8 cellular contexts compared by ENCODE assay signal in the genomic region with DNA sequence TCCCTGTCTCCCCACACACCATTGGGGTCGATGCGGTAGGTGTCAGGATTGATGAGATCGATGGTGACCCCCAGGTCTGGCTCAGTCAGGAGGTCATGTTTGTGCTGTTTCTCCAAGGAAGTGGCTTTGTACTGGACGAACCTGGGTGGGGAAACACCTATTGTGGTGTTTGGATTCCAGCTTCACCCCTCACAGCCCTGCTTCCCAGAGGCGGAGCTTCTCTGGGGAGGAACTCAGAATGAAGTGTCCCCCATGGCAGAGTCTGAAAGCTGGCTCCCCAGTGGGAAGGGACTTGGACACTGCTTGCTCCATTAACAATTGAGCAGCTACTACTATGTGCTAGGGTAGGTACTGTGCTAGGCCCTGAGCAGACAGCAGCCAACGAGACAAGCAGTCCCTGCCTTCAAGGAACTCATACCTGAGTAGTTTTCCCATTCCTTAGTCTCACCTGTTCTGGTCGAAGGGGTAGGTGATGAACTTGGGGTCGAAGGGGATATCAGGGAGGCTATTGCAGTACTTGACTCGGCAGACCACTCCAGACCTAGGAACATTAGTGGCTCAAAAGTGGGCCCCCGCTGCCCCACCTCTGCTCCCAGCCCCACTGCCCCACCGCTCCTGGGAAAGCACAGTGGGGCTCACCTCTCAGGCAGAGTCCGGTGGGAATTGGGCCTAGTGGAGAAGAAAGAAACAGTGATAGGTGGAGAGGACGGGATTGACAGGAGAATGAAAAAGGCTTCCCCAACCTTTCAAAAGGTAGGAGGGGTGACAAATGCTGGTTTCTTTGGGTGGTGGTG. TPM values are rescaled to one million over a fixed set of nuclear protein-coding genes. Genes with fewer than 3 reads are reported as not detected.
A peak's percentile ranks its signal among the peaks of the same experiment; 100 is the strongest.
DNase-seq lines count a peak whose midpoint lies in the region; ATAC-seq and TF ChIP-seq lines count a peak whose summit lies in the region.

No MANE protein-coding gene starts in this region.

- H3K27ac ChIP-seq in SK-N-MC, result no peak overlapping the region
- H3K27ac ChIP-seq in gastrocnemius medialis, result peak overlapping the region; percentile 92 to 99 (median 97)

- no peak for ATAC-seq in gastrocnemius medialis

- TF ChIP-seq CTCF in fibroblast of mammary gland (conservative IDR thresholded peaks at IDR 0.05; ENCODE audit: control insufficient read depth, insufficient read depth, low read depth, low read length), result no peak
- no peak for TF ChIP-seq CTCF in gastrocnemius medialis (IDR thresholded peaks at IDR 0.05 in 4 of 5, conservative IDR thresholded peaks at IDR 0.05 in 1 of 5)

- TF ChIP-seq POLR2A in gastrocnemius medialis (IDR thresholded peaks at IDR 0.05), result no peak

- H3K36me3 ChIP-seq in H7 (replicated peaks; ENCODE audit: control insufficient read depth, insufficient read depth, low read length) (peaks cover 21% of the 10 kb centered on the region), SK-N-MC (ENCODE audit: insufficient read depth, low read length) (peaks cover 45% of the 10 kb centered on the region), gastrocnemius medialis (peaks cover 0 to 61% of the 10 kb centered on the region in 2 donors)

- peak overlapping the region; percentile 97 for H3K9ac ChIP-seq in SK-N-MC (ENCODE audit: insufficient read length)

- in situ Hi-C loops in gastrocnemius medialis (cut with MboI; ENCODE audit: low sequenced_read_pairs in 4 of 4), result loop anchor here in 1 of 4 donors (10.0 kb wide), 1 partner anchor 45 kb away; the partner anchor contains the start of gene SAMD4B

- H3K9me3 ChIP-seq in SK-N-MC (ENCODE audit: low read depth, low read length), result no peaks in the 10 kb centered on the region
- H3K9me3 ChIP-seq in gastrocnemius medialis, result no peaks in the 10 kb centered on the region

- intact Hi-C loops in gastrocnemius medialis (cut with DNase I; ENCODE audit: low total_unique reads), result loop anchor here (1.0 to 10.0 kb wide), 3 partner anchors 42 to 855 kb away; partner anchors contain the start of gene SUPT5H

- H3K27me3 ChIP-seq in H7 (ENCODE audit: control insufficient read depth, insufficient read depth, low read length) (no peaks in the 10 kb centered on the region), gastrocnemius medialis (no peaks in the 10 kb centered on the region)

- H3K4me3 ChIP-seq in H7 (ENCODE audit: insufficient read depth, low read depth, low read length) (peak overlapping the region; percentile 76), SK-N-MC (peak overlapping the region; percentile 96), fibroblast of mammary gland (ENCODE audit: control insufficient read depth, low read depth, low read length) (peak overlapping the region; percentile 83), gastrocnemius medialis (peak overlapping the region; percentile 62 to 94 (median 88))

- no peak for DNase-seq in H7
- no peak for DNase-seq in SK-N-MC (ENCODE audit: low read depth, low spot score)
- DNase-seq in fibroblast of mammary gland (ENCODE audit: low read depth), result no peak
- no peak for DNase-seq in gastrocnemius medialis
- DNase-seq in islet precursor cell, result no peak
- DNase-seq in central memory CD4-positive, alpha-beta T cell, result no peak
- no peak for DNase-seq in stimulated activated naive CD4-positive, alpha-beta T cell treated with Interleukin-2 at 50 U/mL for 16 hours (lab: John Stamatoyannopoulos, UW)
- DNase-seq in effector CD4-positive, alpha-beta T cell, result no peak

- peaks cover 17 to 20% of the 10 kb centered on the region in 2 donors for H3K4me1 ChIP-seq in gastrocnemius medialis

RNA-seq across cellular contexts. Expression of gene PAF1, which starts 1.1 kb away (rescaled TPM):
- 20.7 and 21.6 TPM in 2 replicates for total RNA-seq in H7 (2014; rRNA removed; shearing (Covaris generic))
- 10 to 100 TPM; 48.1 to 65.3 (median 50.2) TPM for total RNA-seq in gastrocnemius medialis

RNA-seq across cellular contexts. Expression of gene MED29, which starts 1.4 kb away (rescaled TPM):
- 38.2 and 41.6 TPM in 2 replicates for total RNA-seq in H7 (2014; rRNA removed; shearing (Covaris generic))
- 10 to 100 TPM; 25.5 to 48.1 (median 37.7) TPM for total RNA-seq in gastrocnemius medialis

RNA-seq across cellular contexts. Expression of gene ZFP36, which starts 16.8 kb away (rescaled TPM):
- 2.2 and 6.4 TPM in 2 replicates for total RNA-seq in H7 (2014; rRNA removed; shearing (Covaris generic))
- 100 to 1,000 TPM in 2 of 4 donors, 10 to 100 TPM in 2; 72.2 to 202 (median 132) TPM for total RNA-seq in gastrocnemius medialis

RNA-seq across cellular contexts. Expression of gene PLEKHG2, which starts 22.7 kb away (rescaled TPM):
- total RNA-seq in H7 (2014; rRNA removed; shearing (Covaris generic)), result 34.2 and 90.9 TPM in 2 replicates
- total RNA-seq in gastrocnemius medialis, result 1 to 10 TPM; 1.3 to 3.6 (median 3.3) TPM

RNA-seq across cellular contexts. Expression of gene RPS16, which starts 45.9 kb away (rescaled TPM):
- 42.4 and 55.8 TPM in 2 replicates for total RNA-seq in H7 (2014; rRNA removed; shearing (Covaris generic))
- 1,000 to 10,000 TPM; 1,066 to 1,636 (median 1,467) TPM for total RNA-seq in gastrocnemius medialis
